1 cellular context compared by ENCODE assay signal in genomic region chr5:7759257-7759871, GRCh38.
TF ChIP-seq lines count a peak whose summit lies in the region.

No MANE protein-coding gene starts in this region.

TF ChIP-seq in HEK293, 187 proteins besides CTCF, POLR2A, EP300 and RAD21 (continued from another document and continues in another):
- TF ChIP-seq SP7 (tag by site-specific recombination; IDR thresholded peaks at IDR 0.05) = no peak
- TF ChIP-seq GLIS2 (tag by site-specific recombination; IDR thresholded peaks at IDR 0.05) = peak; percentile 42; the same call in 1 of the 2 replicates
- TF ChIP-seq ZXDB (tag by site-specific recombination; IDR thresholded peaks at IDR 0.05) = no peak
- no peak for TF ChIP-seq ZNF600 (tag by site-specific recombination; IDR thresholded peaks at IDR 0.05)
- TF ChIP-seq YY1 (tag by site-specific recombination; IDR thresholded peaks at IDR 0.05) = no peak
- peak; percentile 30; the same call in 1 of the 2 replicates for TF ChIP-seq HIC1 (tag by site-specific recombination; IDR thresholded peaks at IDR 0.05)
- TF ChIP-seq ZIC2 (tag by site-specific recombination; IDR thresholded peaks at IDR 0.05) = 0 out of 2 replicates have a peak, but pooled peaks have one; percentile 29
- TF ChIP-seq KLF8 (tag by site-specific recombination; IDR thresholded peaks at IDR 0.05) = no peak
- TF ChIP-seq ZBTB17 (tag by site-specific recombination; IDR thresholded peaks at IDR 0.05) = no peak
- TF ChIP-seq ZNF76 (tag by site-specific recombination; IDR thresholded peaks at IDR 0.05; ENCODE audit: borderline replicate concordance, low read depth) = no peak
- TF ChIP-seq ZBTB48 (tag by site-specific recombination; IDR thresholded peaks at IDR 0.05) = 0 out of 2 replicates have a peak, but pooled peaks have one; percentile 35
- no peak for TF ChIP-seq ZNF140 (tag by site-specific recombination; IDR thresholded peaks at IDR 0.05)
- TF ChIP-seq ZNF23 (tag by site-specific recombination; IDR thresholded peaks at IDR 0.05; ENCODE audit: borderline replicate concordance) = no peak
- no peak for TF ChIP-seq PRDM2 (tag by site-specific recombination; IDR thresholded peaks at IDR 0.05; ENCODE audit: borderline replicate concordance)
- no peak for TF ChIP-seq PRDM1 (tag by site-specific recombination; IDR thresholded peaks at IDR 0.05)
- TF ChIP-seq ZNF610 (tag by site-specific recombination; IDR thresholded peaks at IDR 0.05; ENCODE audit: borderline replicate concordance) = no peak
- TF ChIP-seq ZNF280D (tag by site-specific recombination; IDR thresholded peaks at IDR 0.05) = no peak
- TF ChIP-seq BCL11A (tag by site-specific recombination; IDR thresholded peaks at IDR 0.05; ENCODE audit: low read depth) = no peak
- TF ChIP-seq ZBTB1 (tag by site-specific recombination; IDR thresholded peaks at IDR 0.05) = no peak
- no peak for TF ChIP-seq OSR2 (tag by site-specific recombination; IDR thresholded peaks at IDR 0.05)
- TF ChIP-seq ZEB2 (tag by site-specific recombination; IDR thresholded peaks at IDR 0.05) = peak; percentile 15; the same call in 1 of the 2 replicates
- peak; percentile 76 for TF ChIP-seq KLF17 (tag by site-specific recombination; IDR thresholded peaks at IDR 0.05)
- peak; percentile 52; the same call in 1 of the 2 replicates for TF ChIP-seq ZNF629 (tag by site-specific recombination; IDR thresholded peaks at IDR 0.05)
- TF ChIP-seq ZNF24 (tag by site-specific recombination; IDR thresholded peaks at IDR 0.05) = no peak
- TF ChIP-seq ZNF707 (tag by site-specific recombination; IDR thresholded peaks at IDR 0.05) = no peak
- TF ChIP-seq ZSCAN5A (tag by site-specific recombination; IDR thresholded peaks at IDR 0.05) = no peak
- TF ChIP-seq ZNF184 (tag by site-specific recombination; IDR thresholded peaks at IDR 0.05) = no peak
- TF ChIP-seq SCRT2 (tag by site-specific recombination; IDR thresholded peaks at IDR 0.05) = peak; percentile 84
- TF ChIP-seq ZNF132 (tag by site-specific recombination; IDR thresholded peaks at IDR 0.05; ENCODE audit: borderline replicate concordance) = no peak
- no peak for TF ChIP-seq YY2 (tag by site-specific recombination; IDR thresholded peaks at IDR 0.05)
- 0 out of 2 replicates have a peak, but pooled peaks have one; percentile 29 for TF ChIP-seq ZNF335 (tag by site-specific recombination; conservative IDR thresholded peaks at IDR 0.05)
- TF ChIP-seq ZNF133 (tag by site-specific recombination; IDR thresholded peaks at IDR 0.05) = no peak
- TF ChIP-seq GLIS1 (tag by site-specific recombination; IDR thresholded peaks at IDR 0.05) = peak; percentile 67
- TF ChIP-seq ZFP41 (tag by site-specific recombination; IDR thresholded peaks at IDR 0.05; ENCODE audit: borderline replicate concordance) = no peak
- TF ChIP-seq GLI2 (tag by site-specific recombination; IDR thresholded peaks at IDR 0.05; ENCODE audit: borderline replicate concordance, low read depth) = no peak
- no peak for TF ChIP-seq ZNF623 (tag by site-specific recombination; IDR thresholded peaks at IDR 0.05)
- no peak for TF ChIP-seq ZNF701 (tag by site-specific recombination; IDR thresholded peaks at IDR 0.05)
- no peak for TF ChIP-seq ZNF791 (tag by site-specific recombination; IDR thresholded peaks at IDR 0.05)
- TF ChIP-seq ZNF639 (tag by site-specific recombination; IDR thresholded peaks at IDR 0.05) = no peak
- no peak for TF ChIP-seq ZNF624 (tag by site-specific recombination; IDR thresholded peaks at IDR 0.05)
- TF ChIP-seq ZBTB20 (tag by site-specific recombination; IDR thresholded peaks at IDR 0.05) = no peak
- no peak for TF ChIP-seq ZNF404 (tag by site-specific recombination; IDR thresholded peaks at IDR 0.05)
- TF ChIP-seq MYNN (tag by site-specific recombination; IDR thresholded peaks at IDR 0.05; ENCODE audit: borderline replicate concordance) = no peak
- TF ChIP-seq ZNF449 (tag by site-specific recombination; IDR thresholded peaks at IDR 0.05) = no peak
- peak; percentile 95 for TF ChIP-seq ATF2 (tag by site-specific recombination; IDR thresholded peaks at IDR 0.05; ENCODE audit: low read depth)
- no peak for TF ChIP-seq ZNF157 (tag by site-specific recombination; IDR thresholded peaks at IDR 0.05)
- no peak for TF ChIP-seq ZNF664 (tag by site-specific recombination; IDR thresholded peaks at IDR 0.05)
- TF ChIP-seq ZNF266 (tag by site-specific recombination; IDR thresholded peaks at IDR 0.05; ENCODE audit: low read depth) = no peak
- no peak for TF ChIP-seq ZNF626 (tag by site-specific recombination; IDR thresholded peaks at IDR 0.05)
